18 cellular contexts compared by ENCODE assay signal in genomic region chr12:88468546-88468945, GRCh38.
DNase-seq lines count a peak whose midpoint lies in the region; ATAC-seq and TF ChIP-seq lines count a peak whose summit lies in the region.
"Had no signal": no experiment of that assay in that cellular context is flagged by ENCODE, and none has a peak within 500 bp of the region (broad histone marks: within the 10 kb centered on the region; RNA-seq: fewer than 3 reads in every experiment).

No MANE protein-coding gene starts in this region.

- ATAC-seq in GM21447 (IDR thresholded peaks at IDR 0.05; ENCODE audit: unreplicated experiment), result no peak
- ATAC-seq: HCT116, Panc1 had no signal

- TF ChIP-seq CTCF in cardiac fibroblast (IDR thresholded peaks at IDR 0.05; ENCODE audit: low read depth, low read length), result no peak
- no peak for TF ChIP-seq CTCF in fibroblast of villous mesenchyme (IDR thresholded peaks at IDR 0.05; ENCODE audit: insufficient read depth, low read depth, low read length)

- intact Hi-C loops in posterior cingulate gyrus (cut with DNase I), result no loop called here

- no peak overlapping the region for H3K4me3 ChIP-seq in cardiac fibroblast (replicated peaks in 1 of 2; ENCODE audit: low read depth in 2 of 2, low read length in 2 of 2)
- H3K4me3 ChIP-seq in fibroblast of villous mesenchyme (ENCODE audit: low read depth, low read length), result no peak overlapping the region
- H3K4me3 ChIP-seq: MG63 had no signal

- peak; percentile 5 for DNase-seq in GM04503 (ENCODE audit: low read depth)
- peak; percentile 15 to 66 for DNase-seq in cardiac fibroblast (ENCODE audit: low read depth in 2 of 2)
- DNase-seq in fibroblast of villous mesenchyme (ENCODE audit: low read depth), result peak; percentile 63
- no peak for DNase-seq in NK-92 (lab: John Stamatoyannopoulos, UW; ENCODE audit: unreplicated experiment)
- no peak for DNase-seq in posterior cingulate gyrus
- DNase-seq in GDM1 (lab: John Stamatoyannopoulos, UW), result no peak
- DNase-seq: BE2C, DMS53, KG1, MG63, NCI-H2029, NCI-H446 treated with DMSO at 0.1 percent for 48 hours, NCI-H69, SHP77, SW 1271 had no signal

Comparison
In these comparisons a context has a peak if more than half of its experiments do, and no peak if none do; other contexts are left out.
1. DNase-seq: peak in GM04503 (single experiment), cardiac fibroblast (2 of 2) and fibroblast of villous mesenchyme (single experiment); none in NK-92 (single experiment), posterior cingulate gyrus (0 of 10) and GDM1 (single experiment).